16 cellular contexts compared by ENCODE assay signal in the genomic region with DNA sequence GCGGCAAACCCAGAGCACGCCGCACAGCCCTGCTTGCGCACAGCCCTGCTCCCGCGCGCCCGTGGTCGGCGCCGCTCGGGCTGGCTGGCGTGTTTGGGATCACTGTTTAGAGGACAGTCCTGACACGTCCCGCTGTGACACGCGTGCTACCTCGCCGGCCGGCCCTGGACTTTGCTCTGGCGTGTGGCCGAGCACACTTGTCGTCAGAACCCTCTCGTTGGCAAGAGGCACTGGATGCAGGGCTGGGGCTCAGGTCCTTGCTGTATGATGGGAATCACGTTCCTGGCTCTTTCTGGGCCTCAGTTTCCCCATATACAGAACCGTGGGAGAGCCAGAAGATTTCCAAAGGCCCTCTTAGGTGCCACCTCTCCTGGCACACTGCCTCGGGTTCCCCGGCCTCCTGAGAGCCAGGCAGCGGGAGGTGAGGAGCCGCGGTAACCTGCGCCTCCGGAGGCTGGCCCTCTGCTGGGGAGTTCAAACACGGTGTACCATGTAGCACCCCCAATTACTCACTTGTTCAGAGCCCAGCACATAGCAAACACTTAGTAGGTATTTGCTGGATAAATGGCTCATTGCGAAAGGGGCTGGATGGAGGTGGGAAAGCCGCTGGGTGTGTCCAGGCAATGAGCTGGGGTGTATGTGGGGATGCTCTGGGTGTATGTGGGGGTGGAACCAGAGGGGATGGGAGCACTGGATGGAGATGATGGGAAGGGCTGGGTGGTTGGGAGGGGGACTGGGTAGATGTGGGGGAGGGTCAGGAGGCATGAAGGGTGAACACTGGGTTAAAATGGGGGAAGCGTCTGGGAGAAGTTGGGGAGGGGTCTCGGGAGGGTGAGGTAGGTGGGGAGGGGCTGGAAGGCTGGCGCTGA.
"Had no signal": no experiment of that assay in that cellular context is flagged by ENCODE, and none has a peak within 500 bp of the region (broad histone marks: within the 10 kb centered on the region; RNA-seq: fewer than 3 reads in every experiment).

No MANE protein-coding gene starts in this region.

- ATAC-seq: activated T-cell treated with anti-CD3 and anti-CD28 coated beads, Interleukin-2, amount 50 U/mL, for 72 hours; natural killer cell treated with Interleukin-12 subunit alpha and Interleukin-12 subunit beta and Interleukin-15 and Interleukin-18, amount 100 ng/mL, for 72 hours; WTC11 had no signal

- H3K4me3 ChIP-seq: prostate gland, right lobe of liver, tibial artery, uterus had no signal

- H3K27ac ChIP-seq: brain microvascular endothelial cell, prostate gland, right lobe of liver, tibial artery, uterus had no signal

- DNase-seq: activated CD4-positive, alpha-beta memory T cell treated with anti-CD3 and anti-CD28 coated beads, Interleukin-2, amount 10 ng/mL, durations not matched to agents 7 days and 5 days; activated CD4-positive, alpha-beta T cell treated with anti-CD3 and anti-CD28 coated beads for 4 hours; activated T-cell treated with anti-CD3 and anti-CD28 coated beads, Interleukin-2, amount 50 U/mL, for 72 hours; brain microvascular endothelial cell; cerebellar nuclear complex; erythroblast; mesendoderm; stimulated activated CD4-positive, alpha-beta T cell treated with anti-CD3 and anti-CD28 coated beads, Interleukin-1b, Interleukin-23, amount 100 ng/mL, for 48 hours; T-helper 2 cell; uterus had no signal

- H3K9me3 ChIP-seq: prostate gland, right lobe of liver, tibial artery, uterus had no signal

- H3K4me1 ChIP-seq: right lobe of liver had no signal

- H3K36me3 ChIP-seq: brain microvascular endothelial cell, prostate gland, right lobe of liver, tibial artery, uterus had no signal

- H3K27me3 ChIP-seq: brain microvascular endothelial cell, dorsolateral prefrontal cortex, right lobe of liver, uterus had no signal
